1 cellular context compared by ENCODE assay signal in the genomic region with DNA sequence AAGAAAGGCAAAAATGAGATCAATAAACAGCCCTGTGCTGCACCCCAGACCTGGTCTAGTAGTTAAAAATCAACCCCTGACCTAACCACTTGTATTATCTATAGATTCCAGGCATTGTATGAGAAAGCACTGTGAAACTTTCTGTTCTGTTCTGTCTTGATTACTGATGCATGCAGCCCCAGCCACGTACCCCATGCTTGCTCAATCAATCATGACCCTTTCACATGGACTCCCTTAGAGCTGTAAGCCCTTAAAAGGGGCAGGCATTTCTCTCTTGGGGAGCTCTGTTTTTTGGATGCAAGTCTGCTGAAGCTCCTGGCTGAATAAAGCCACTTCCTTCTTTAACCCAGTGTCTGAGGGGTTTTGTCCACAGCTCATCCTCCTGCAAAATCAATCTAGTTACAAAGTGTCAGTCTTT.
TF ChIP-seq lines count a peak whose summit lies in the region.

No MANE protein-coding gene starts in this region.

TF ChIP-seq in GM12878, 131 proteins besides CTCF, POLR2A, EP300 and RAD21 (continued from another document):
- TF ChIP-seq, protein P1, sequence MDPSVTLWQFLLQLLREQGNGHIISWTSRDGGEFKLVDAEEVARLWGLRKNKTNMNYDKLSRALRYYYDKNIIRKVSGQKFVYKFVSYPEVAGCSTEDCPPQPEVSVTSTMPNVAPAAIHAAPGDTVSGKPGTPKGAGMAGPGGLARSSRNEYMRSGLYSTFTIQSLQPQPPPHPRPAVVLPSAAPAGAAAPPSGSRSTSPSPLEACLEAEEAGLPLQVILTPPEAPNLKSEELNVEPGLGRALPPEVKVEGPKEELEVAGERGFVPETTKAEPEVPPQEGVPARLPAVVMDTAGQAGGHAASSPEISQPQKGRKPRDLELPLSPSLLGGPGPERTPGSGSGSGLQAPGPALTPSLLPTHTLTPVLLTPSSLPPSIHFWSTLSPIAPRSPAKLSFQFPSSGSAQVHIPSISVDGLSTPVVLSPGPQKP (IDR thresholded peaks at IDR 0.05; ENCODE audit: low read depth, low read length), result no peak
- TF ChIP-seq USF2 (IDR thresholded peaks at IDR 0.05; ENCODE audit: borderline replicate concordance, low read depth, low read length) (no peak), MEF2B (IDR thresholded peaks at IDR 0.05; ENCODE audit: partially characterized antibody, poor library complexity, severe bottlenecking) (peak; percentile 83), BMI1 (IDR thresholded peaks at IDR 0.05; ENCODE audit: borderline replicate concordance) (peak; percentile 59; the same call in 1 of the 2 replicates), SMAD1 (IDR thresholded peaks at IDR 0.05; ENCODE audit: low read depth, partially characterized antibody) (peak; percentile 62), GATAD2B (conservative IDR thresholded peaks at IDR 0.05; ENCODE audit: low read depth) (peak; percentile 49; the same call in 1 of the 2 replicates), TAF1 (IDR thresholded peaks at IDR 0.05; ENCODE audit: borderline replicate concordance, low read depth, low read length) (no peak), PBX3 (IDR thresholded peaks at IDR 0.05; ENCODE audit: insufficient replicate concordance, low read depth, low read length) (peak; percentile 79), CUX1 (IDR thresholded peaks at IDR 0.05; ENCODE audit: insufficient replicate concordance, low read depth, low read length) (peak; percentile 92), NR2F1 (conservative IDR thresholded peaks at IDR 0.05) (peak; percentile 87), PAX5 (IDR thresholded peaks at IDR 0.05; ENCODE audit: borderline replicate concordance, low read depth, low read length) (peak; percentile 97), ATF7 (IDR thresholded peaks at IDR 0.05; ENCODE audit: low read depth) (peak; percentile 93)
TF ChIP-seq in GM12878: peak in this region for 38.
